In genomic region chr4:2296621-2297601, GRCh38 we compare ENCODE assay signal across 13 cellular contexts. TPM values are rescaled to one million over a fixed set of nuclear protein-coding genes. Genes with fewer than 3 reads are reported as not detected.
A peak's percentile ranks its signal among the peaks of the same experiment; 100 is the strongest.
DNase-seq lines count a peak whose midpoint lies in the region; ATAC-seq and TF ChIP-seq lines count a peak whose summit lies in the region.
"Had no signal": no experiment of that assay in that cellular context is flagged by ENCODE, and none has a peak within 500 bp of the region (broad histone marks: within the 10 kb centered on the region; RNA-seq: fewer than 3 reads in every experiment).

No MANE protein-coding gene starts in this region.

- POLR2A ChIA-PET in SK-N-SH (lab: Yijun Ruan, JAX), result no interaction called here
- POLR2A ChIA-PET in activated naive CD8-positive, alpha-beta T cell treated with anti-CD3 and anti-CD28 coated beads, Interleukin-2, amount 10 ng/mL, durations not matched to agents 7 days and 5 days (lab: Charles Lee), result no interaction called here

- no peak overlapping the region for H4K8ac ChIP-seq in H9 (replicated peaks; ENCODE audit: insufficient read length, low read depth, low read length)

- no peaks in the 10 kb centered on the region for H3K9me2 ChIP-seq in SK-N-SH

- no peaks in the 10 kb centered on the region; the same call in none of the 2 replicates for H3K27me3 Mint-ChIP-seq in H9 (ENCODE audit: low read depth)
- H3K27me3 Mint-ChIP-seq in activated naive CD8-positive, alpha-beta T cell treated with anti-CD3 and anti-CD28 coated beads, Interleukin-2, amount 10 ng/mL, durations not matched to agents 7 days and 5 days, result peaks cover 13% of the 10 kb centered on the region
- H3K27me3 Mint-ChIP-seq: activated CD4-positive, alpha-beta memory T cell treated with anti-CD3 and anti-CD28 coated beads, Interleukin-2, amount 10 ng/mL, durations not matched to agents 7 days and 5 days had no signal

- no peak overlapping the region for H4K91ac ChIP-seq in H9 (ENCODE audit: insufficient read length, low read depth, low read length)

- no peak overlapping the region for H3K23ac ChIP-seq in H9 (ENCODE audit: insufficient read length, low read depth, low read length)

- H3K56ac ChIP-seq in H9 (ENCODE audit: insufficient read length, low read depth, low read length), result no peak overlapping the region

- no peak overlapping the region for H2BK120ac ChIP-seq in H9 (ENCODE audit: low read depth, low read length, poor library complexity, severe bottlenecking)

- no peaks in the 10 kb centered on the region for H3K9me3 ChIP-seq in SK-N-SH
- no peaks in the 10 kb centered on the region for H3K9me3 ChIP-seq in H9 (ENCODE audit: control insufficient read depth, low read depth, low read length)

- H3K27ac ChIP-seq in SK-N-SH (ENCODE audit: low read depth in 2 of 2, low read length in 1 of 2) (no peak overlapping the region), H9 (ENCODE audit: insufficient read length, low read depth, low read length) (no peak overlapping the region), substantia nigra (ENCODE audit: low read depth, low read length, poor library complexity, severe bottlenecking) (no peak overlapping the region)
- H3K27ac ChIP-seq: HL-60 had no signal

- DNase-seq in SK-N-SH, result peak; percentile 26
- DNase-seq in H9, result peak; percentile 37
- DNase-seq in activated naive CD8-positive, alpha-beta T cell treated with anti-CD3 and anti-CD28 coated beads, Interleukin-2, amount 10 ng/mL, durations not matched to agents 7 days and 5 days, result no peak
- peak; percentile 23 for DNase-seq in retina
- DNase-seq in occipital lobe (lab: John Stamatoyannopoulos, UW), result no peak
- no peak for DNase-seq in substantia nigra (lab: John Stamatoyannopoulos, UW)
- DNase-seq: activated CD4-positive, alpha-beta memory T cell treated with anti-CD3 and anti-CD28 coated beads, Interleukin-2, amount 10 ng/mL, durations not matched to agents 7 days and 5 days; foreskin fibroblast; stimulated activated CD4-positive, alpha-beta T cell treated with anti-CD3 and anti-CD28 coated beads, Interleukin-15, amount 100 ng/mL, for 24 hours had no signal

- H3K23me2 ChIP-seq in H9 (ENCODE audit: insufficient read length, low read depth, low read length, poor library complexity, severe bottlenecking), result no peaks in the 10 kb centered on the region

- no peaks in the 10 kb centered on the region for H3F3A ChIP-seq in SK-N-SH (replicated peaks; ENCODE audit: insufficient read depth)

- no peak overlapping the region; the same call in 1 of the 2 replicates for H3K14ac ChIP-seq in H9 (ENCODE audit: insufficient read depth, low read length)

- ATAC-seq in SK-N-SH treated with all-trans-retinoic acid at 6 μM for 48 hours, result no peak
- peak; percentile 58 for ATAC-seq in activated naive CD8-positive, alpha-beta T cell treated with anti-CD3 and anti-CD28 coated beads, Interleukin-2, amount 10 ng/mL, durations not matched to agents 7 days and 5 days (ENCODE audit: low read depth)
- ATAC-seq in HG03196 (IDR thresholded peaks at IDR 0.05; ENCODE audit: unreplicated experiment), result no peak

- H3K36me3 Mint-ChIP-seq in H9 (ENCODE audit: insufficient read depth in 1 of 3, low read depth in 3 of 3), result peaks cover 0 to 4% (median 2%) of the 10 kb centered on the region in 3 experiments; a peak in 2 of 7 replicates
- peaks cover 6% of the 10 kb centered on the region for H3K36me3 Mint-ChIP-seq in activated naive CD8-positive, alpha-beta T cell treated with anti-CD3 and anti-CD28 coated beads, Interleukin-2, amount 10 ng/mL, durations not matched to agents 7 days and 5 days

- no peak overlapping the region for H2BK12ac ChIP-seq in H9 (ENCODE audit: insufficient read length, low read depth, low read length)

- no peak overlapping the region for H2AFZ ChIP-seq in SK-N-SH (ENCODE audit: low read depth)
- no peak overlapping the region for H2AFZ ChIP-seq in H9 (ENCODE audit: low read length)

- H3K4me1 Mint-ChIP-seq in H9, result peaks cover 3 to 12% of the 10 kb centered on the region in 2 experiments; a peak in 3 of 4 replicates
- H3K4me1 Mint-ChIP-seq in activated naive CD8-positive, alpha-beta T cell treated with anti-CD3 and anti-CD28 coated beads, Interleukin-2, amount 10 ng/mL, durations not matched to agents 7 days and 5 days, result peaks cover 26% of the 10 kb centered on the region

- no peak for TF ChIP-seq RAD21 in SK-N-SH (IDR thresholded peaks at IDR 0.05; ENCODE audit: low read length)

- H3K4me1 ChIP-seq in SK-N-SH (ENCODE audit: control insufficient read depth in 1 of 2, insufficient read depth in 2 of 2, low read depth in 1 of 2, low read length in 1 of 2) (peaks cover 8 to 22% of the 10 kb centered on the region in 2 experiments; a peak in 3 of 4 replicates), H9 (ENCODE audit: insufficient read depth, low read length) (no peaks in the 10 kb centered on the region)

- no peak overlapping the region for H3K4me3 ChIP-seq in SK-N-SH (ENCODE audit: low read depth in 2 of 2, low read length in 1 of 2)

- no peak overlapping the region for H4K5ac ChIP-seq in H9 (ENCODE audit: insufficient read length, low read depth, low read length)

- H3K27me3 ChIP-seq in SK-N-SH (ENCODE audit: insufficient read depth) (no peaks in the 10 kb centered on the region), H9 (ENCODE audit: insufficient read depth, low read length) (no peaks in the 10 kb centered on the region)

- TF ChIP-seq CTCF in SK-N-SH (IDR thresholded peaks at IDR 0.05), result no peak
- no peak for TF ChIP-seq CTCF in H9 (conservative IDR thresholded peaks at IDR 0.05)

- H3K27ac Mint-ChIP-seq in H9, result peak overlapping the region in 1 of 3 experiments; percentile 88; a peak in 1 of 7 replicates
- peak overlapping the region; percentile 7 for H3K27ac Mint-ChIP-seq in activated naive CD8-positive, alpha-beta T cell treated with anti-CD3 and anti-CD28 coated beads, Interleukin-2, amount 10 ng/mL, durations not matched to agents 7 days and 5 days
- H3K27ac Mint-ChIP-seq: activated CD4-positive, alpha-beta memory T cell treated with anti-CD3 and anti-CD28 coated beads, Interleukin-2, amount 10 ng/mL, durations not matched to agents 7 days and 5 days had no signal

- H3K79me1 ChIP-seq in H9 (ENCODE audit: insufficient read depth, low read depth, low read length, poor library complexity, severe bottlenecking), result no peaks in the 10 kb centered on the region

- H2BK5ac ChIP-seq in H9 (ENCODE audit: insufficient read length, low read length), result no peak overlapping the region

- no peak for TF ChIP-seq EP300 in SK-N-SH (IDR thresholded peaks at IDR 0.05; ENCODE audit: borderline replicate concordance in 1 of 2, low read depth in 1 of 2, low read length in 1 of 2)

- H3K4ac ChIP-seq in H9 (ENCODE audit: low read depth, low read length), result no peak overlapping the region

- peaks cover 6 to 8% of the 10 kb centered on the region in 2 experiments for H3K9me3 Mint-ChIP-seq in H9
- peaks cover 2% of the 10 kb centered on the region for H3K9me3 Mint-ChIP-seq in activated naive CD8-positive, alpha-beta T cell treated with anti-CD3 and anti-CD28 coated beads, Interleukin-2, amount 10 ng/mL, durations not matched to agents 7 days and 5 days
- H3K9me3 Mint-ChIP-seq: activated CD4-positive, alpha-beta memory T cell treated with anti-CD3 and anti-CD28 coated beads, Interleukin-2, amount 10 ng/mL, durations not matched to agents 7 days and 5 days; neural crest cell had no signal

- 87% methylated on average over 18 of the region's 37 CpGs for WGBS in SK-N-SH (ENCODE audit: low lambda C conversion rate)
- no CpG with 5 or more reads among the region's 37 CpGs for WGBS in H9 (ENCODE audit: extremely low coverage, insufficient read length, low lambda C conversion rate)

- no peak overlapping the region for H3K9ac ChIP-seq in SK-N-SH
- no peak overlapping the region for H3K9ac ChIP-seq in H9 (ENCODE audit: extremely low read depth, insufficient read length, low read length)

- H3T11ph ChIP-seq in H9 (ENCODE audit: low read length), result no peak overlapping the region

- no peaks in the 10 kb centered on the region for H4K20me1 ChIP-seq in SK-N-SH (ENCODE audit: insufficient read depth)
- no peaks in the 10 kb centered on the region for H4K20me1 ChIP-seq in H9 (ENCODE audit: control insufficient read depth, insufficient read depth, insufficient read length)

- CTCF ChIA-PET in SK-N-SH (lab: Yijun Ruan, JAX), result no interaction called here

- H2AK5ac ChIP-seq in H9 (ENCODE audit: insufficient read length, low read length), result no peak overlapping the region

- H3K4me3 Mint-ChIP-seq in H9, result no peak overlapping the region
- no peak overlapping the region for H3K4me3 Mint-ChIP-seq in activated naive CD8-positive, alpha-beta T cell treated with anti-CD3 and anti-CD28 coated beads, Interleukin-2, amount 10 ng/mL, durations not matched to agents 7 days and 5 days
- H3K4me3 Mint-ChIP-seq: activated CD4-positive, alpha-beta memory T cell treated with anti-CD3 and anti-CD28 coated beads, Interleukin-2, amount 10 ng/mL, durations not matched to agents 7 days and 5 days; neural crest cell had no signal

- H3K79me2 ChIP-seq in SK-N-SH (ENCODE audit: insufficient read depth) (no peaks in the 10 kb centered on the region), H9 (ENCODE audit: insufficient read depth, low read length) (no peaks in the 10 kb centered on the region)

- H3K4me2 ChIP-seq in SK-N-SH (no peak overlapping the region), H9 (ENCODE audit: insufficient read depth, insufficient read length, low read length) (no peak overlapping the region)

- H3K18ac ChIP-seq in H9 (ENCODE audit: insufficient read length, low read depth, low read length), result no peak overlapping the region

- no peak overlapping the region for H2BK20ac ChIP-seq in H9 (ENCODE audit: low read depth, low read length, poor library complexity, severe bottlenecking)

- H2BK15ac ChIP-seq in H9 (ENCODE audit: low read depth, low read length), result no peak overlapping the region

- no peaks in the 10 kb centered on the region for H3K36me3 ChIP-seq in SK-N-SH (replicated peaks in 1 of 2; ENCODE audit: control insufficient read depth in 1 of 2, insufficient read depth in 2 of 2, low read length in 1 of 2)

RNA-seq across cellular contexts. Expression of gene MXD4, which starts 35.0 kb away (rescaled TPM):
- 38.6 and 42.2 TPM in 2 replicates for polyA plus RNA-seq in SK-N-SH (2012; rRNA removed)
- polyA plus RNA-seq in SK-N-SH (2012; cell fraction: cytosol; rRNA removed), result 17.3 and 28.2 TPM in 2 replicates
- 58.8 and 62.0 TPM in 2 replicates for polyA plus RNA-seq in SK-N-SH (2012; cell fraction: nucleus; rRNA removed)
- total RNA-seq in H9 (2021) (24.1 and 25.4 TPM in 2 replicates), occipital lobe (19.7 TPM)
- total RNA-seq in activated naive CD8-positive, alpha-beta T cell treated with anti-CD3 and anti-CD28 coated beads, Interleukin-2, amount 10 ng/mL, durations not matched to agents 7 days and 5 days, result 10 to 100 TPM; 26.2 to 33.2 TPM

RNA-seq across cellular contexts. Expression of gene HAUS3, which starts 55.0 kb away (rescaled TPM):
- polyA plus RNA-seq in SK-N-SH (2012; rRNA removed), result 6.3 and 6.4 TPM in 2 replicates
- 4.0 and 4.4 TPM in 2 replicates for polyA plus RNA-seq in SK-N-SH (2012; cell fraction: cytosol; rRNA removed)
- polyA plus RNA-seq in SK-N-SH (2012; cell fraction: nucleus; rRNA removed), result 15.3 and 15.8 TPM in 2 replicates
- total RNA-seq in H9 (2021), result 18.0 and 19.1 TPM in 2 replicates
- 10 to 100 TPM; 28.5 to 28.7 TPM for total RNA-seq in activated naive CD8-positive, alpha-beta T cell treated with anti-CD3 and anti-CD28 coated beads, Interleukin-2, amount 10 ng/mL, durations not matched to agents 7 days and 5 days
- 37.4 TPM for total RNA-seq in occipital lobe

RNA-seq across cellular contexts. Expression of gene POLN, which starts 55.0 kb away (rescaled TPM):
- 0.67 and 1.2 TPM in 2 replicates for polyA plus RNA-seq in SK-N-SH (2012; rRNA removed)
- polyA plus RNA-seq in SK-N-SH (2012; cell fraction: cytosol; rRNA removed), result 0.31 and 0.38 TPM in 2 replicates
- polyA plus RNA-seq in SK-N-SH (2012; cell fraction: nucleus; rRNA removed), result 4.2 and 4.9 TPM in 2 replicates
- total RNA-seq in H9 (2021), result 0.74 and 1.5 TPM in 2 replicates
- total RNA-seq in activated naive CD8-positive, alpha-beta T cell treated with anti-CD3 and anti-CD28 coated beads, Interleukin-2, amount 10 ng/mL, durations not matched to agents 7 days and 5 days, result 1 to 10 TPM; 2.4 to 3.2 TPM
- total RNA-seq in occipital lobe, result 7.8 TPM

Comparison
In these comparisons a context has a peak if more than half of its experiments do, and no peak if none do; other contexts are left out.
1. DNase-seq: peak in SK-N-SH (single experiment), H9 (single experiment) and retina (single experiment); none in activated naive CD8-positive, alpha-beta T cell treated with anti-CD3 and anti-CD28 coated beads, Interleukin-2, amount 10 ng/mL, durations not matched to agents 7 days and 5 days (single experiment), occipital lobe (single experiment) and substantia nigra (0 of 49).